In genomic region chr10:91635401-91636400, GRCh38 we compare ENCODE assay signal across 8 cellular contexts. TPM values are rescaled to one million over a fixed set of nuclear protein-coding genes. Genes with fewer than 3 reads are reported as not detected.
DNase-seq lines count a peak whose midpoint lies in the region; ATAC-seq and TF ChIP-seq lines count a peak whose summit lies in the region.

No MANE protein-coding gene starts in this region.

- TF ChIP-seq POLR2A in body of pancreas (IDR thresholded peaks at IDR 0.05), result no peak

- peaks cover 6% of the 10 kb centered on the region for H3K4me1 ChIP-seq in SJSA1 (replicated peaks)
- H3K4me1 ChIP-seq in body of pancreas, result peaks cover 22% of the 10 kb centered on the region

- ATAC-seq in body of pancreas (peak; percentile 45), GM21381 (IDR thresholded peaks at IDR 0.05; ENCODE audit: unreplicated experiment) (no peak)

- H3K27me3 ChIP-seq in MG63 (no peaks in the 10 kb centered on the region), SJSA1 (replicated peaks) (no peaks in the 10 kb centered on the region), body of pancreas (no peaks in the 10 kb centered on the region)

- no peak overlapping the region for H3K27ac ChIP-seq in SJSA1
- H3K27ac ChIP-seq in body of pancreas, result no peak overlapping the region

- peak; percentile 9 to 65 (median 23) for DNase-seq in stimulated activated CD4-positive, alpha-beta T cell treated with anti-CD3 and anti-CD28 coated beads, Interleukin-12 subunit alpha, Interleukin-12 subunit beta, amount 100 ng/mL, for 48 hours (ENCODE audit: low read depth in 2 of 3, low spot score in 1 of 3)
- DNase-seq in stimulated activated CD4-positive, alpha-beta T cell treated with anti-CD3 and anti-CD28 coated beads, Interleukin-12 subunit alpha, Interleukin-12 subunit beta, amount 100 ng/mL, for 4 hours, result no peak
- DNase-seq in MG63 (peak; percentile 53), SJSA1 (ENCODE audit: low read depth in 1 of 2, low spot score in 2 of 2) (peak; percentile 71 to 74), body of pancreas (peak; percentile 80 to 87 (median 82)), iPS-NIHi7 (ENCODE audit: extremely low spot score) (peak; percentile 69)
- peak; percentile 60 for DNase-seq in stimulated activated CD4-positive, alpha-beta T cell treated with anti-CD3 and anti-CD28 coated beads, Interleukin-15, amount 100 ng/mL, for 24 hours

- peaks cover 5% of the 10 kb centered on the region; the same call in 1 of the 2 replicates for H3K36me3 ChIP-seq in MG63
- peaks cover 4% of the 10 kb centered on the region for H3K36me3 ChIP-seq in SJSA1
- H3K36me3 ChIP-seq in body of pancreas (replicated peaks in 1 of 2; ENCODE audit: insufficient read depth in 1 of 2, low read depth in 2 of 2), result no peaks in the 10 kb centered on the region

- H3K4me3 ChIP-seq in MG63 (no peak overlapping the region), SJSA1 (no peak overlapping the region), body of pancreas (no peak overlapping the region)

- TF ChIP-seq CTCF in body of pancreas (IDR thresholded peaks at IDR 0.05), result peak; percentile 56 to 95 (median 91)

- intact Hi-C loops in body of pancreas (cut with DNase I), result loop anchor here (5.0 kb wide), 2 partner anchors 83 to 143 kb away; no protein-coding TSS in a partner anchor

- no peaks in the 10 kb centered on the region for H3K9me3 ChIP-seq in MG63
- no peaks in the 10 kb centered on the region for H3K9me3 ChIP-seq in SJSA1 (replicated peaks)
- no peaks in the 10 kb centered on the region for H3K9me3 ChIP-seq in body of pancreas

- WGBS in body of pancreas, 2 donors, result 46 to 51% methylated on average over 10 of the region's 10 CpGs

RNA-seq across cellular contexts. Expression of gene PPP1R3C, which starts 2.8 kb away (rescaled TPM):
- total RNA-seq in MG63 (2014; rRNA removed; shearing (Covaris generic); ENCODE audit: low replicate concordance), result 12.7 and 16.0 TPM in 2 replicates
- total RNA-seq in SJSA1 (2014; rRNA removed; shearing (Covaris generic)), result 7.8 and 13.4 TPM in 2 replicates
- 10 to 100 TPM in 1 of 2 donors, 1 to 10 TPM in 1; 9.6 to 15.6 TPM for total RNA-seq in body of pancreas
